ENCODE assay signal across 8 cellular contexts in the genomic region with DNA sequence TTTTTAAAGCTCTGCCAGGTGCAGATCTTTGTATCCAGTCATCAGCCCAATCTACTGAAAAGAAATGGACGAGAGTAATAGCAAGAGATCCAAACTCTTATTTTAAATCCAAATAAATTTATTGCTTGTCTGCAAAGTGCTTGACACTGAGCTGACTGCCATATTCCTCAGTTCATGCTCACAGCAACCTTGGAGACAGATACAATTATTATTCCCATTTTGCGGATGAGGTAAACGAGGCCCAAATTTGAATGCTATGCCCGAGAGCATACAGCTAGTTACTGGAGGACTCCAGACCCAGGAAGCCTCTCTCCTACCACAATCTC. TPM values are rescaled to one million over a fixed set of nuclear protein-coding genes. Genes with fewer than 3 reads are reported as not detected.
DNase-seq lines count a peak whose midpoint lies in the region; ATAC-seq, FAIRE-seq and TF ChIP-seq lines count a peak whose summit lies in the region.

No MANE protein-coding gene starts in this region.

- H3K9me3 Mint-ChIP-seq in activated CD4-positive, alpha-beta T cell treated with anti-CD3 and anti-CD28 coated beads, Interleukin-2, amount 10 ng/mL, durations not matched to agents 24 days and 14 days, result no peaks in the 10 kb centered on the region

- no peak for TF ChIP-seq RAD21 in HepG2 (CRISPR knock-in tag; IDR thresholded peaks at IDR 0.05)

- no peaks in the 10 kb centered on the region for H3K9me3 ChIP-seq in adipocyte (ENCODE audit: control insufficient read depth, low read length)
- no peaks in the 10 kb centered on the region for H3K9me3 ChIP-seq in HepG2 (ENCODE audit: low read length)

- H3K4me3 ChIP-seq in adipocyte (ENCODE audit: low read length) (peak overlapping the region; percentile 97), HepG2 (replicated peaks in 1 of 3; ENCODE audit: insufficient read depth in 1 of 3, low read depth in 2 of 3, low read length in 3 of 3) (peak overlapping the region; percentile 96 to 100 (median 100))

- no peaks in the 10 kb centered on the region for H3K27me3 ChIP-seq in adipocyte (replicated peaks; ENCODE audit: control insufficient read depth, insufficient read depth, low read length)
- H3K27me3 ChIP-seq in HepG2 (ENCODE audit: control insufficient read depth in 1 of 2, insufficient read depth in 2 of 2, low read length in 2 of 2), result peaks cover 0 to 5% of the 10 kb centered on the region in 2 experiments; a peak in 1 of 5 replicates

- no peak for TF ChIP-seq POLR2A in HepG2 (IDR thresholded peaks at IDR 0.05; ENCODE audit: insufficient read depth in 1 of 2, low read depth in 2 of 2, low read length in 2 of 2)

- H3K27ac Mint-ChIP-seq in activated CD4-positive, alpha-beta T cell treated with anti-CD3 and anti-CD28 coated beads, Interleukin-2, amount 10 ng/mL, durations not matched to agents 24 days and 14 days, result peak overlapping the region; percentile 100

- H3K4me1 Mint-ChIP-seq in activated CD4-positive, alpha-beta T cell treated with anti-CD3 and anti-CD28 coated beads, Interleukin-2, amount 10 ng/mL, durations not matched to agents 24 days and 14 days, result peaks cover 29% of the 10 kb centered on the region

- H3K4me3 Mint-ChIP-seq in activated CD4-positive, alpha-beta T cell treated with anti-CD3 and anti-CD28 coated beads, Interleukin-2, amount 10 ng/mL, durations not matched to agents 24 days and 14 days, result peak overlapping the region; percentile 100

- H3K4me1 ChIP-seq in adipocyte (ENCODE audit: control insufficient read depth, insufficient read depth, low read length), result peaks cover 8% of the 10 kb centered on the region
- peaks cover 40% of the 10 kb centered on the region for H3K4me1 ChIP-seq in HepG2 (ENCODE audit: insufficient read depth, low read length)

- ATAC-seq in HepG2 (no peak; the same call in 2 of the 3 replicates), GM21528 (IDR thresholded peaks at IDR 0.05; ENCODE audit: low FRiP score, unreplicated experiment) (no peak), GM21515 (IDR thresholded peaks at IDR 0.05; ENCODE audit: unreplicated experiment) (no peak)

- H3K27me3 Mint-ChIP-seq in activated CD4-positive, alpha-beta T cell treated with anti-CD3 and anti-CD28 coated beads, Interleukin-2, amount 10 ng/mL, durations not matched to agents 24 days and 14 days, result no peaks in the 10 kb centered on the region

- H2AFZ ChIP-seq in HepG2 (ENCODE audit: low read length), result no peak overlapping the region

- H4K20me1 ChIP-seq in HepG2 (ENCODE audit: insufficient read depth, low read length), result no peaks in the 10 kb centered on the region

- H3K36me3 Mint-ChIP-seq in activated CD4-positive, alpha-beta T cell treated with anti-CD3 and anti-CD28 coated beads, Interleukin-2, amount 10 ng/mL, durations not matched to agents 24 days and 14 days (ENCODE audit: low read depth), result peaks cover 42% of the 10 kb centered on the region

- H3K36me3 ChIP-seq in adipocyte (ENCODE audit: control insufficient read depth, insufficient read depth, low read length, severe bottlenecking) (peaks cover 29% of the 10 kb centered on the region), HepG2 (replicated peaks in 1 of 2; ENCODE audit: control insufficient read depth in 1 of 2, insufficient read depth in 2 of 2, low read length in 2 of 2) (peaks cover 7 to 32% of the 10 kb centered on the region in 2 experiments)

- 7% methylated on average over 4 of the region's 4 CpGs for WGBS in HepG2 (ENCODE audit: low lambda C conversion rate)

- TF ChIP-seq CTCF in HepG2 (CRISPR knock-in tag; IDR thresholded peaks at IDR 0.05), result no peak

- intact Hi-C loops in activated CD4-positive, alpha-beta T cell treated with anti-CD3 and anti-CD28 coated beads, Interleukin-2, amount 10 ng/mL, durations not matched to agents 24 days and 14 days (cut with micrococcal nuclease), result loop anchor here (1.0 to 2.0 kb wide), 4 partner anchors 8 to 330 kb away; partner anchors contain the start of genes CYB5B, NQO1 and WWP2
- intact Hi-C loops in HepG2 (cut with micrococcal nuclease; ENCODE audit: unreplicated experiment), result loop anchor here (1.0 kb wide), 2 partner anchors 28 to 358 kb away; partner anchors contain the start of gene NQO1

- FAIRE-seq in HepG2 (lab: Jason Lieb, UNC), result no peak

- H3K27ac ChIP-seq in HepG2 (ENCODE audit: extremely low read length, insufficient read depth, low read length), result peak overlapping the region; percentile 74
- H3K27ac ChIP-seq in temporal lobe (ENCODE audit: low read depth, low read length), result peak overlapping the region; percentile 58

- CTCF ChIA-PET in HepG2 (lab: Yijun Ruan, JAX; ENCODE audit: low intra/inter-chr PET ratio, low total read pairs), result interaction anchor here (1.4 to 2.0 kb wide), 2 partner anchors 44 to 176 kb away, joined by 4 to 38 read pairs; no protein-coding TSS in a partner anchor

- no TSS peak for BruUV-seq in HepG2 (replicated peaks; lab: Mats Ljungman, UMichigan)

- H3K9ac ChIP-seq in adipocyte (ENCODE audit: low read length) (peak overlapping the region; percentile 97), HepG2 (ENCODE audit: insufficient read depth, low read depth, low read length) (peak overlapping the region; percentile 98)

- no peak for TF ChIP-seq EP300 in HepG2 (IDR thresholded peaks at IDR 0.05; ENCODE audit: low read depth in 2 of 2, low read length in 2 of 2)
- no peak for TF ChIP-seq EP300 in HepG2 (CRISPR knock-in tag; IDR thresholded peaks at IDR 0.05; ENCODE audit: borderline replicate concordance)

- peaks cover 49% of the 10 kb centered on the region for H3K79me2 ChIP-seq in HepG2 (ENCODE audit: insufficient read depth, low read length)

- no peak for DNase-seq in activated CD4-positive, alpha-beta T cell treated with anti-CD3 and anti-CD28 coated beads, Interleukin-2, amount 10 ng/mL, durations not matched to agents 24 days and 14 days
- DNase-seq in activated CD4-positive, alpha-beta T cell treated with anti-CD3 and anti-CD28 coated beads, Interleukin-2, amount 50 U/mL, for 1 hour, result no peak
- DNase-seq in adipocyte (ENCODE audit: low read depth) (no peak), HepG2 (ENCODE audit: low spot score) (no peak), NCI-H82 treated with DMSO at 0.1 percent for 48 hours (lab: John Stamatoyannopoulos, UW; ENCODE audit: unreplicated experiment) (no peak)

- in situ Hi-C loops in HepG2 (cut with HindIII; ENCODE audit: extremely low pct_ligation_motif_present, low pct_unique_long_range_greater_than_20kb), result loop anchor here (5.0 kb wide), 1 partner anchor 42 kb away; no protein-coding TSS in a partner anchor

- POLR2A ChIA-PET in HepG2 (lab: Yijun Ruan, JAX), result interaction anchor here (0.9 to 8.5 kb wide), 19 partner anchors 8 to 414 kb away, joined by 3 to 211 read pairs (median 8); partner anchors contain the start of genes NFAT5, NIP7, NQO1 and TERF2

- peak overlapping the region; percentile 82 for H3K4me2 ChIP-seq in HepG2 (ENCODE audit: low read depth, low read length)

RNA-seq across cellular contexts. Expression of gene NOB1, which starts 0.6 kb away (rescaled TPM):
- 127 and 129 TPM in 2 replicates for total RNA-seq in activated CD4-positive, alpha-beta T cell treated with anti-CD3 and anti-CD28 coated beads, Interleukin-2, amount 10 ng/mL, durations not matched to agents 24 days and 14 days
- 47.1 and 83.5 TPM in 2 replicates for total RNA-seq in HepG2 (2016; rRNA removed; fragmentation: Illumina TruSeq; extraction: Trizol)
- 30.5 and 33.0 TPM in 2 replicates for total RNA-seq in HepG2 (2016; cell fraction: cytosol; rRNA removed; fragmentation: Illumina TruSeq; extraction: Trizol; ENCODE audit: low read depth)
- 48.8 and 85.3 TPM in 2 replicates for total RNA-seq in HepG2 (2016; cell fraction: insoluble cytoplasmic fraction; rRNA removed; fragmentation: Illumina TruSeq; extraction: Trizol)
- total RNA-seq in HepG2 (2016; cell fraction: membrane; rRNA removed; fragmentation: Illumina TruSeq; extraction: Trizol), result 54.4 and 54.7 TPM in 2 replicates
- total RNA-seq in HepG2 (2016; cell fraction: nucleus; rRNA removed; fragmentation: Illumina TruSeq; extraction: Trizol), result 37.1 and 40.2 TPM in 2 replicates
- 159 and 162 TPM in 2 replicates for polyA plus RNA-seq in HepG2 (2011; rRNA removed)
- 187 and 245 TPM in 2 replicates for polyA plus RNA-seq in HepG2 (2011; cell fraction: cytosol; rRNA removed)
- 97.8 and 101 TPM in 2 replicates for polyA plus RNA-seq in HepG2 (2011; cell fraction: nucleus; rRNA removed)
- polyA plus RNA-seq in HepG2 (2012), result 151 and 164 TPM in 2 replicates
- 53.6 and 57.2 TPM in 2 replicates for polyA plus RNA-seq in HepG2 (2016; cell fraction: cytosol; fragmentation: Illumina TruSeq; extraction: Trizol; ENCODE audit: low read depth)
- 224 and 233 TPM in 2 replicates for polyA plus RNA-seq in HepG2 (2016; cell fraction: insoluble cytoplasmic fraction; fragmentation: Illumina TruSeq; extraction: Trizol; ENCODE audit: low read depth)
- polyA plus RNA-seq in HepG2 (2016; cell fraction: membrane; fragmentation: Illumina TruSeq; extraction: Trizol; ENCODE audit: low read depth), result 81.4 and 91.5 TPM in 2 replicates
- 100 and 106 TPM in 2 replicates for polyA plus RNA-seq in HepG2 (2016; cell fraction: nucleus; fragmentation: Illumina TruSeq; extraction: Trizol; ENCODE audit: insufficient read depth, low read depth)
- polyA minus RNA-seq in HepG2 (2011; rRNA and poly(A)+ RNA removed; ENCODE audit: low replicate concordance), result 115 and 322 TPM in 2 replicates
- 172 TPM in 2 replicates for polyA minus RNA-seq in HepG2 (2011; cell fraction: cytosol; rRNA and poly(A)+ RNA removed)
- polyA minus RNA-seq in HepG2 (2011; cell fraction: nucleus; rRNA and poly(A)+ RNA removed), result 70.4 and 93.7 TPM in 2 replicates
- 10.3 TPM for total RNA-seq in temporal lobe

RNA-seq across cellular contexts. Expression of gene WWP2, which starts 8.0 kb away (rescaled TPM):
- total RNA-seq in activated CD4-positive, alpha-beta T cell treated with anti-CD3 and anti-CD28 coated beads, Interleukin-2, amount 10 ng/mL, durations not matched to agents 24 days and 14 days, result 51.7 and 57.5 TPM in 2 replicates
- 28.2 and 31.9 TPM in 2 replicates for total RNA-seq in HepG2 (2016; rRNA removed; fragmentation: Illumina TruSeq; extraction: Trizol)
- 18.6 and 20.3 TPM in 2 replicates for total RNA-seq in HepG2 (2016; cell fraction: cytosol; rRNA removed; fragmentation: Illumina TruSeq; extraction: Trizol; ENCODE audit: low read depth)
- total RNA-seq in HepG2 (2016; cell fraction: insoluble cytoplasmic fraction; rRNA removed; fragmentation: Illumina TruSeq; extraction: Trizol), result 25.4 and 28.2 TPM in 2 replicates
- 17.7 and 18.1 TPM in 2 replicates for total RNA-seq in HepG2 (2016; cell fraction: membrane; rRNA removed; fragmentation: Illumina TruSeq; extraction: Trizol)
- total RNA-seq in HepG2 (2016; cell fraction: nucleus; rRNA removed; fragmentation: Illumina TruSeq; extraction: Trizol), result 36.0 and 41.1 TPM in 2 replicates
- 11.4 and 13.6 TPM in 2 replicates for polyA plus RNA-seq in HepG2 (2011; rRNA removed)
- 7.5 and 8.1 TPM in 2 replicates for polyA plus RNA-seq in HepG2 (2011; cell fraction: cytosol; rRNA removed)
- 45.3 and 46.4 TPM in 2 replicates for polyA plus RNA-seq in HepG2 (2011; cell fraction: nucleus; rRNA removed)
- polyA plus RNA-seq in HepG2 (2012), result 25.4 and 26.4 TPM in 2 replicates
- polyA plus RNA-seq in HepG2 (2016; cell fraction: cytosol; fragmentation: Illumina TruSeq; extraction: Trizol; ENCODE audit: low read depth), result 3.6 and 3.7 TPM in 2 replicates
- polyA plus RNA-seq in HepG2 (2016; cell fraction: insoluble cytoplasmic fraction; fragmentation: Illumina TruSeq; extraction: Trizol; ENCODE audit: low read depth), result 23.4 and 32.9 TPM in 2 replicates
- 9.8 and 10.7 TPM in 2 replicates for polyA plus RNA-seq in HepG2 (2016; cell fraction: membrane; fragmentation: Illumina TruSeq; extraction: Trizol; ENCODE audit: low read depth)
- 61.5 and 63.2 TPM in 2 replicates for polyA plus RNA-seq in HepG2 (2016; cell fraction: nucleus; fragmentation: Illumina TruSeq; extraction: Trizol; ENCODE audit: insufficient read depth, low read depth)
- 17.8 and 29.5 TPM in 2 replicates for polyA minus RNA-seq in HepG2 (2011; rRNA and poly(A)+ RNA removed; ENCODE audit: low replicate concordance)
- polyA minus RNA-seq in HepG2 (2011; cell fraction: cytosol; rRNA and poly(A)+ RNA removed), result 12.8 and 16.9 TPM in 2 replicates
- 37.2 and 39.9 TPM in 2 replicates for polyA minus RNA-seq in HepG2 (2011; cell fraction: nucleus; rRNA and poly(A)+ RNA removed)
- 21.1 TPM for total RNA-seq in temporal lobe

RNA-seq across cellular contexts. Expression of gene NQO1, which starts 27.7 kb away (rescaled TPM):
- 9.2 and 9.8 TPM in 2 replicates for total RNA-seq in activated CD4-positive, alpha-beta T cell treated with anti-CD3 and anti-CD28 coated beads, Interleukin-2, amount 10 ng/mL, durations not matched to agents 24 days and 14 days
- total RNA-seq in HepG2 (2016; rRNA removed; fragmentation: Illumina TruSeq; extraction: Trizol) (1,060 and 1,621 TPM in 2 replicates), temporal lobe (6.1 TPM)
- total RNA-seq in HepG2 (2016; cell fraction: cytosol; rRNA removed; fragmentation: Illumina TruSeq; extraction: Trizol; ENCODE audit: low read depth), result 149 and 161 TPM in 2 replicates
- 1,077 and 1,733 TPM in 2 replicates for total RNA-seq in HepG2 (2016; cell fraction: insoluble cytoplasmic fraction; rRNA removed; fragmentation: Illumina TruSeq; extraction: Trizol)
- 191 and 197 TPM in 2 replicates for total RNA-seq in HepG2 (2016; cell fraction: membrane; rRNA removed; fragmentation: Illumina TruSeq; extraction: Trizol)
- 379 and 382 TPM in 2 replicates for total RNA-seq in HepG2 (2016; cell fraction: nucleus; rRNA removed; fragmentation: Illumina TruSeq; extraction: Trizol)
- 304 and 464 TPM in 2 replicates for polyA plus RNA-seq in HepG2 (2011; rRNA removed)
- polyA plus RNA-seq in HepG2 (2011; cell fraction: cytosol; rRNA removed), result 354 and 445 TPM in 2 replicates
- polyA plus RNA-seq in HepG2 (2011; cell fraction: nucleus; rRNA removed), result 76.3 and 83.7 TPM in 2 replicates
- 328 and 393 TPM in 2 replicates for polyA plus RNA-seq in HepG2 (2012)
- 156 and 179 TPM in 2 replicates for polyA plus RNA-seq in HepG2 (2016; cell fraction: cytosol; fragmentation: Illumina TruSeq; extraction: Trizol; ENCODE audit: low read depth)
- 1,625 and 1,852 TPM in 2 replicates for polyA plus RNA-seq in HepG2 (2016; cell fraction: insoluble cytoplasmic fraction; fragmentation: Illumina TruSeq; extraction: Trizol; ENCODE audit: low read depth)
- 151 and 153 TPM in 2 replicates for polyA plus RNA-seq in HepG2 (2016; cell fraction: membrane; fragmentation: Illumina TruSeq; extraction: Trizol; ENCODE audit: low read depth)
- polyA plus RNA-seq in HepG2 (2016; cell fraction: nucleus; fragmentation: Illumina TruSeq; extraction: Trizol; ENCODE audit: insufficient read depth, low read depth), result 546 and 575 TPM in 2 replicates
- 222 and 280 TPM in 2 replicates for polyA minus RNA-seq in HepG2 (2011; rRNA and poly(A)+ RNA removed; ENCODE audit: low replicate concordance)
- polyA minus RNA-seq in HepG2 (2011; cell fraction: cytosol; rRNA and poly(A)+ RNA removed), result 119 and 160 TPM in 2 replicates
- 42.0 and 49.5 TPM in 2 replicates for polyA minus RNA-seq in HepG2 (2011; cell fraction: nucleus; rRNA and poly(A)+ RNA removed)

Comparison
In these comparisons a context has a peak if more than half of its experiments do, and no peak if none do; other contexts are left out.
1. RNA of gene NQO1, which starts 27.7 kb away (total RNA-seq): 149 to 1,733 TPM in HepG2; 9.2 to 9.8 TPM in activated CD4-positive, alpha-beta T cell treated with anti-CD3 and anti-CD28 coated beads, Interleukin-2, amount 10 ng/mL, durations not matched to agents 24 days and 14 days and 6.1 TPM in temporal lobe (single experiment); every median in the first group is over 10 times any median in the second.